In genomic region chr2:235180642-235181041, GRCh38 we compare ENCODE assay signal across 10 cellular contexts.
"Had no signal": no experiment of that assay in that cellular context is flagged by ENCODE, and none has a peak within 500 bp of the region (broad histone marks: within the 10 kb centered on the region; RNA-seq: fewer than 3 reads in every experiment).

No MANE protein-coding gene starts in this region.

- H3K9me3 ChIP-seq: HAP-1 had no signal

- H3K4me3 ChIP-seq: GM23248, GM23338, HAP-1 had no signal

- H2AFZ ChIP-seq: GM23248, GM23338 had no signal

- H3K9ac ChIP-seq: GM23248 had no signal

- H3K36me3 ChIP-seq: HAP-1 had no signal

- H3K4me1 ChIP-seq: HAP-1 had no signal

- DNase-seq: GM23248, GOT3, H7, H9, HCEC 1CT, HFFc6 had no signal

- ATAC-seq: GM23338, HCT116 had no signal

- H3K4me2 ChIP-seq: GM23338 had no signal

- FAIRE-seq: H1 had no signal

- H3K27ac ChIP-seq: GM23248 had no signal
